Comparison of ENCODE assay signal across 29 cellular contexts in the genomic region with DNA sequence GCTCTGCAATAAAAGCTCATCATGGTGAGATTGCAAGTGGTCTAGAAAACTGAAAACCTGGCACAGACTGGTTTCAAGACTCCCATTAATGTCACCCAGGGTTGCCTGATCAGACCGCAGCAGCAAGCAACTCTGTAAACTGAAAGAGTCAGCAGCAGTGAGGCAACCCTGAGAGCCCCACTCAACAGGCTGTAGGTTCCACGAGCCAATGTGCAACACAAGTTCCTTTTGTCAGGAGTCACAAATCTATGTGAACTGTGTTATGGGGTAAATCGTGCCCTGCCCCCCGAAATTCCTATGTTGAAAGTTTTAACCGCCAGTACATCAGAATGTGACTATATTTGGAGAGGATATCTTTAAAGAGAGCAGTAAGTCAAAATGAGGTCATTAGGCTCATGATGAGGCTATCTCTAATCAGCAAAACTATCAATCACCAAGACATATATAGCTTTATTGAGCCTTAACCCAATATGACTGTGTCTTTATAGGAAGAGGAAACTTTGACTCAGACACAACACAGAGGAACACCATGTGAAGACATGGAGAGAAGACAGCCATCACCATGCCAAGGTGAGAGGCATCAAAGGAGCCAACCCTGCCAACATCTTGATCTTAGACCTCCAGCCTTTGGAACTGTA.
"Had no signal": no experiment of that assay in that cellular context is flagged by ENCODE, and none has a peak within 500 bp of the region (broad histone marks: within the 10 kb centered on the region; RNA-seq: fewer than 3 reads in every experiment).

No MANE protein-coding gene starts in this region.

- DNase-seq: activated CD4-positive, alpha-beta T cell treated with anti-CD3 and anti-CD28 coated beads for 48 hours; activated CD4-positive, alpha-beta T cell treated with anti-CD3 and anti-CD28 coated beads, Interleukin-2, amount 50 U/mL, for 4 hours; activated CD4-positive, CD25-positive, alpha-beta regulatory T cell treated with anti-CD3 and anti-CD28 coated beads, Interleukin-2, amount 50 U/mL, for 72 hours; activated CD8-positive, alpha-beta memory T cell treated with anti-CD3 and anti-CD28 coated beads, Interleukin-2, amount 10 ng/mL, durations not matched to agents 7 days and 5 days; activated effector memory CD4-positive, alpha-beta T cell treated with anti-CD3 and anti-CD28 coated beads, Interleukin-2, amount 50 U/mL, for 16 hours; activated naive CD4-positive, alpha-beta T cell treated with Interleukin-2 at 50 U/mL for 16 hours; activated T-cell treated with anti-CD3 and anti-CD28 coated beads, Interleukin-2, amount 50 U/mL, for 24 hours; anterior cingulate cortex; cerebellar nuclear complex; KG1; NCI-H1092; NCI-H1417; NCI-H1930; NCI-H2171; NCI-H2227 treated with DMSO at 0.1 percent for 48 hours; NCI-H446 treated with DMSO at 0.1 percent for 48 hours; NCI-H526; NCI-H82; NK-92 treated with Interleukin-12 subunit alpha and Interleukin-12 subunit beta, amount 100 ng/mL, for 24 hours; OCI-M1; Right ventricle myocardium superior; SJCRH30; SK-N-SH; SW 1271 had no signal

- ATAC-seq: activated CD8-positive, alpha-beta memory T cell treated with anti-CD3 and anti-CD28 coated beads, Interleukin-2, amount 10 ng/mL, durations not matched to agents 7 days and 5 days; activated naive CD4-positive, alpha-beta T cell treated with anti-CD3 and anti-CD28 coated beads, Interleukin-2, amount 50 U/mL, for 72 hours; Panc1; WTC11 had no signal

- H3K9ac ChIP-seq: SK-N-SH had no signal

- H3K9me3 ChIP-seq: SJCRH30, SK-N-SH had no signal

- H3K4me3 Mint-ChIP-seq: activated CD8-positive, alpha-beta memory T cell treated with anti-CD3 and anti-CD28 coated beads, Interleukin-2, amount 10 ng/mL, durations not matched to agents 7 days and 5 days; activated T-cell treated with anti-CD3 and anti-CD28 coated beads, Interleukin-2, amount 50 U/mL, for 24 hours; T-helper 2 cell treated with Interferon-gamma antibody and Interleukin-4, amounts not matched to agents 5 μg/mL and 100 μg/mL, for 36 hours; WTC11 had no signal

- H3K4me1 ChIP-seq: SJCRH30 had no signal

- H3K36me3 Mint-ChIP-seq: activated CD8-positive, alpha-beta memory T cell treated with anti-CD3 and anti-CD28 coated beads, Interleukin-2, amount 10 ng/mL, durations not matched to agents 7 days and 5 days; activated naive CD4-positive, alpha-beta T cell treated with anti-CD3 and anti-CD28 coated beads, Interleukin-2, amount 50 U/mL, for 72 hours; WTC11 had no signal

- H3K4me1 Mint-ChIP-seq: activated CD8-positive, alpha-beta memory T cell treated with anti-CD3 and anti-CD28 coated beads, Interleukin-2, amount 10 ng/mL, durations not matched to agents 7 days and 5 days; WTC11 had no signal

- H3K27ac ChIP-seq: RWPE1, SJCRH30 had no signal

- H3K27ac Mint-ChIP-seq: activated CD8-positive, alpha-beta memory T cell treated with anti-CD3 and anti-CD28 coated beads, Interleukin-2, amount 10 ng/mL, durations not matched to agents 7 days and 5 days; activated naive CD4-positive, alpha-beta T cell treated with anti-CD3 and anti-CD28 coated beads, Interleukin-2, amount 50 U/mL, for 72 hours; activated T-cell treated with anti-CD3 and anti-CD28 coated beads, Interleukin-2, amount 50 U/mL, for 24 hours; T-helper 2 cell treated with Interferon-gamma antibody and Interleukin-4, amounts not matched to agents 5 μg/mL and 100 μg/mL, for 36 hours; WTC11 had no signal

- H3K4me3 ChIP-seq: SJCRH30 had no signal

- H3K36me3 ChIP-seq: SJCRH30 had no signal

- H3K9me3 Mint-ChIP-seq: activated naive CD4-positive, alpha-beta T cell treated with anti-CD3 and anti-CD28 coated beads, Interleukin-2, amount 50 U/mL, for 72 hours; activated T-cell treated with anti-CD3 and anti-CD28 coated beads, Interleukin-2, amount 50 U/mL, for 24 hours; T-helper 2 cell treated with Interferon-gamma antibody and Interleukin-4, amounts not matched to agents 5 μg/mL and 100 μg/mL, for 36 hours; WTC11 had no signal

- H3K27me3 ChIP-seq: SJCRH30 had no signal
